8 cellular contexts compared by ENCODE assay signal in genomic region chr1:224329842-224330753, GRCh38. TPM values are rescaled to one million over a fixed set of nuclear protein-coding genes. Genes with fewer than 3 reads are reported as not detected.
DNase-seq lines count a peak whose midpoint lies in the region; ATAC-seq and TF ChIP-seq lines count a peak whose summit lies in the region.

NVL (minus strand) TSS chr1:224330172; CDS start chr1:224330127, 45 bp downstream.

- H3K27me3 Mint-ChIP-seq in T-helper 17 cell: no peaks in the 10 kb centered on the region
- no peaks in the 10 kb centered on the region for H3K27me3 Mint-ChIP-seq in progenitor cell of endocrine pancreas

- H3K36me3 Mint-ChIP-seq in T-helper 17 cell (ENCODE audit: low read depth) (no peaks in the 10 kb centered on the region), progenitor cell of endocrine pancreas (ENCODE audit: insufficient read depth) (no peaks in the 10 kb centered on the region)

- intact Hi-C loops in left ventricle myocardium inferior (cut with micrococcal nuclease): loop anchor here (5.0 kb wide), 1 partner anchor 213 kb away; no protein-coding TSS in a partner anchor
- intact Hi-C loops in upper lobe of right lung (cut with DNase I): loop anchor here (10.0 kb wide), 1 partner anchor 215 kb away; the partner anchor contains the start of gene FBXO28

- peaks cover 33% of the 10 kb centered on the region for H3K4me1 Mint-ChIP-seq in T-helper 17 cell
- peaks cover 18% of the 10 kb centered on the region for H3K4me1 Mint-ChIP-seq in progenitor cell of endocrine pancreas (ENCODE audit: low read depth)

- TF ChIP-seq CTCF in left ventricle myocardium inferior (IDR thresholded peaks at IDR 0.05; ENCODE audit: borderline replicate concordance) (peak; percentile 7), progenitor cell of endocrine pancreas (IDR thresholded peaks at IDR 0.05; ENCODE audit: unreplicated experiment) (no peak), upper lobe of right lung (IDR thresholded peaks at IDR 0.05) (no peak)

- H3K9me3 ChIP-seq in T-helper 17 cell (ENCODE audit: control insufficient read depth, low read length, poor library complexity, severe bottlenecking): no peaks in the 10 kb centered on the region
- H3K9me3 ChIP-seq in left ventricle myocardium inferior (replicated peaks): no peaks in the 10 kb centered on the region
- H3K9me3 ChIP-seq in upper lobe of right lung: no peaks in the 10 kb centered on the region

- H3K9me3 Mint-ChIP-seq in progenitor cell of endocrine pancreas (ENCODE audit: low read depth): no peaks in the 10 kb centered on the region

- H3K4me3 Mint-ChIP-seq in T-helper 17 cell: peak within 1 kb of the TSS; percentile 96
- peak within 1 kb of the TSS; percentile 93 for H3K4me3 Mint-ChIP-seq in progenitor cell of endocrine pancreas (ENCODE audit: low read depth)

- H3K27ac Mint-ChIP-seq in T-helper 17 cell (peak within 1 kb of the TSS; percentile 99), progenitor cell of endocrine pancreas (peak within 1 kb of the TSS; percentile 100)

- no peaks in the 10 kb centered on the region for H3K36me3 ChIP-seq in left ventricle myocardium inferior
- H3K36me3 ChIP-seq in upper lobe of right lung: peaks cover 6% of the 10 kb centered on the region

- H3K4me3 ChIP-seq in left ventricle myocardium inferior (peak within 1 kb of the TSS; percentile 78), upper lobe of right lung (peak within 1 kb of the TSS; percentile 74)

- H3K27ac ChIP-seq in left ventricle myocardium inferior (replicated peaks): peak within 1 kb of the TSS; percentile 97
- H3K27ac ChIP-seq in upper lobe of right lung: peak within 1 kb of the TSS; percentile 96

- H3K4me1 ChIP-seq in left ventricle myocardium inferior: peaks cover 34% of the 10 kb centered on the region
- peaks cover 22% of the 10 kb centered on the region for H3K4me1 ChIP-seq in upper lobe of right lung

- DNase-seq in NCI-H187 (lab: John Stamatoyannopoulos, UW) (peak; percentile 67 to 79), T-helper 17 cell (peak; percentile 64 to 67 (median 67)), amniotic stem cell (lab: John Stamatoyannopoulos, UW) (peak; percentile 73), left ventricle myocardium inferior (peak; percentile 81), progenitor cell of endocrine pancreas (ENCODE audit: low spot score, unreplicated experiment) (peak; percentile 61), upper lobe of right lung (peak; percentile 92)

- ATAC-seq in GM18499 (IDR thresholded peaks at IDR 0.05; ENCODE audit: insufficient read depth, unreplicated experiment) (peak; percentile 42), HG02938 (IDR thresholded peaks at IDR 0.05; ENCODE audit: unreplicated experiment) (peak; percentile 75), T-helper 17 cell (peak; percentile 92), upper lobe of right lung (peak; percentile 96)

- H3K27me3 ChIP-seq in left ventricle myocardium inferior (ENCODE audit: low read depth) (no peaks in the 10 kb centered on the region), upper lobe of right lung (no peaks in the 10 kb centered on the region)

RNA-seq across cellular contexts. Expression of gene NVL, which starts in this region (rescaled TPM):
- total RNA-seq in T-helper 17 cell: 10 to 100 TPM; 24.8 to 28.3 TPM
- 10.3 TPM for total RNA-seq in left ventricle myocardium inferior
- total RNA-seq in progenitor cell of endocrine pancreas: 49.8 and 52.5 TPM in 2 replicates
- total RNA-seq in upper lobe of right lung: 24.1 TPM

Comparison
In these comparisons a context has a peak if more than half of its experiments do, and no peak if none do; other contexts are left out.
1. Peak in every context shown above with its lines: DNase-seq, ATAC-seq, H3K4me3 ChIP-seq and H3K27ac ChIP-seq.
2. ATAC-seq: peak in every context shown above with its lines; median percentile 96 in upper lobe of right lung; 92 in T-helper 17 cell; 75 in HG02938; 42 in GM18499.